In genomic region chr1:40532062-40532389, GRCh38 we compare ENCODE assay signal across 8 cellular contexts. TPM values are rescaled to one million over a fixed set of nuclear protein-coding genes. Genes with fewer than 3 reads are reported as not detected.
A peak's percentile ranks its signal among the peaks of the same experiment; 100 is the strongest.
DNase-seq lines count a peak whose midpoint lies in the region; ATAC-seq, FAIRE-seq and TF ChIP-seq lines count a peak whose summit lies in the region.

No MANE protein-coding gene starts in this region.

- peaks cover 8 to 12% of the 10 kb centered on the region in 2 donors for H3K4me1 ChIP-seq in muscle layer of duodenum (ENCODE audit: control insufficient read depth in 1 of 2, insufficient read depth in 2 of 2, low read length in 2 of 2)

- H3K36me3 ChIP-seq in bronchial epithelial cell (ENCODE audit: control insufficient read depth, insufficient read depth, low read length) (no peaks in the 10 kb centered on the region), muscle layer of duodenum (ENCODE audit: control insufficient read depth in 1 of 2, insufficient read depth in 2 of 2, low read length in 2 of 2) (peaks cover 0 to 4% of the 10 kb centered on the region in 2 donors)

- H3K4me3 ChIP-seq in AG09309 (ENCODE audit: control insufficient read depth, low read depth, low read length) (peak overlapping the region; percentile 63), bronchial epithelial cell (ENCODE audit: low read depth, low read length) (peak overlapping the region; percentile 60), muscle layer of duodenum (ENCODE audit: low read depth in 1 of 2, low read length in 2 of 2) (peak overlapping the region; percentile 89 to 97)

- peak; percentile 21 for ATAC-seq in HG03439 (IDR thresholded peaks at IDR 0.05; ENCODE audit: unreplicated experiment)

- no peak for FAIRE-seq in bronchial epithelial cell (lab: Jason Lieb, UNC)

- DNase-seq in AG09309 (ENCODE audit: low read depth) = no peak
- DNase-seq in bronchial epithelial cell (ENCODE audit: low read depth) = no peak
- DNase-seq in activated effector memory CD4-positive, alpha-beta T cell treated with Interleukin-2 at 50 U/mL for 16 hours = no peak
- DNase-seq in globus pallidus (ENCODE audit: low spot score) = no peak
- DNase-seq in NCI-H1417 (lab: John Stamatoyannopoulos, UW) = no peak
- no peak for DNase-seq in NCI-H146 treated with DMSO at 0.1 percent for 48 hours (lab: John Stamatoyannopoulos, UW; ENCODE audit: unreplicated experiment)

- H3K27me3 ChIP-seq in bronchial epithelial cell (ENCODE audit: control insufficient read depth, insufficient read depth, low read length) (no peaks in the 10 kb centered on the region), muscle layer of duodenum (ENCODE audit: low read depth, low read length) (no peaks in the 10 kb centered on the region)

- H3K9me3 ChIP-seq in muscle layer of duodenum (ENCODE audit: control insufficient read depth in 1 of 2, low read length in 2 of 2) = no peaks in the 10 kb centered on the region

- TF ChIP-seq CTCF in AG09309 (IDR thresholded peaks at IDR 0.05; ENCODE audit: control insufficient read depth, insufficient read depth, low read depth, low read length, missing control alignments) (no peak), bronchial epithelial cell (IDR thresholded peaks at IDR 0.05; ENCODE audit: insufficient read depth, low read length, severe bottlenecking) (no peak)

- peak overlapping the region; percentile 91 for H3K27ac ChIP-seq in muscle layer of duodenum (ENCODE audit: low read length)

RNA-seq across cellular contexts. Expression of gene ZNF684, which starts 0.6 kb away (rescaled TPM):
- 1.3 and 1.7 TPM in 2 replicates for total RNA-seq in bronchial epithelial cell

RNA-seq across cellular contexts. Expression of gene EXO5, which starts 23.5 kb away (rescaled TPM):
- 5.5 and 6.3 TPM in 2 replicates for total RNA-seq in bronchial epithelial cell

RNA-seq across cellular contexts. Expression of gene ZFP69, which starts 54.9 kb away (rescaled TPM):
- total RNA-seq in bronchial epithelial cell = 1.9 and 2.1 TPM in 2 replicates
